Comparison of ENCODE assay signal across 12 cellular contexts in the genomic region with DNA sequence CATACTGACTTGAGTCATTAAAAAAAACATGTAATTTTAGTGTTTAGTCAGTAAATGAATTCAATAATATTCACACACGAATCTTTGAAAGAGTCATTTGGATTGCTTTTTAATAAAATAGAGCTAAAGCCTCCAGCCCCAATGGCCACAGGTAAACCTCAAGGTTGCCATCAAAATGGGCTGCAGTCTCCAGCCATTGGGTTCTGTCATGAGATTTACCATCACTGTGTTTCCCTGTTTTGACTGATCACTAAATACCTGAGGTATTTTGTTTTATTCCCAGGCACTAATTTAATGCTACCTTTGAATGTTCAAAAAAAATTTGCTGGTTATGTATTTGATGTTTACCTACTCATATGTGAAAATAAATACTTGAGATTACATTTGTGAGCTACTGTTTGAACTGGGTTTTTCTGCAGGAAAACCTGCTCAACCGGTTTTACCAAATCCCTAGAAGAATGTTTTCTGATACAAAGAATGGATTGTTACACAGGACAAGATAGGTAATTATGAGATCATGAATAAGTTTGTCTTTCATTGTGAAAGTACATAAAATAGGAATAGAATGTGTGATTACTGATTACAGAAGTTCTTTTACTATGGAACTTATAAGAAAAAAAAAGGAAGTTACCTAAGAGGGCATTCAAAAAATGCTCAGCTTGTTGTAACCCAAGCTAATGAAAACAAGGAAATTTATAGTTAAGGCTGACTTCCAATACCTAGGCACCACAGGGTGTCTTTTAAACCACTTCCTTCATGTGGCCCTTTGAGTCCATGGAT.
A peak's percentile ranks its signal among the peaks of the same experiment; 100 is the strongest.
DNase-seq lines count a peak whose midpoint lies in the region; ATAC-seq and TF ChIP-seq lines count a peak whose summit lies in the region.
"Had no signal": no experiment of that assay in that cellular context is flagged by ENCODE, and none has a peak within 500 bp of the region (broad histone marks: within the 10 kb centered on the region; RNA-seq: fewer than 3 reads in every experiment).

No MANE protein-coding gene starts in this region.

- intact Hi-C loops in colonic mucosa (cut with DNase I), result loop anchor here (10.0 kb wide), 1 partner anchor 391 kb away; the partner anchor contains the start of gene EFNB2
- intact Hi-C loops in activated CD8-positive, alpha-beta T cell treated with anti-CD3 and anti-CD28 coated beads for 36 hours (cut with micrococcal nuclease), result no loop called here

- peaks cover 8% of the 10 kb centered on the region for H3K9me3 Mint-ChIP-seq in osteocyte (ENCODE audit: unreplicated experiment)
- H3K9me3 Mint-ChIP-seq in activated CD8-positive, alpha-beta T cell treated with anti-CD3 and anti-CD28 coated beads for 36 hours, result no peaks in the 10 kb centered on the region
- H3K9me3 Mint-ChIP-seq: CD4-positive, alpha-beta T cell had no signal

- H3K9me3 ChIP-seq in HEK293 (ENCODE audit: control insufficient read depth, insufficient read depth, low read depth, low read length) (no peaks in the 10 kb centered on the region), colonic mucosa (no peaks in the 10 kb centered on the region)

- no peak for ATAC-seq in activated CD8-positive, alpha-beta T cell treated with anti-CD3 and anti-CD28 coated beads for 36 hours
- ATAC-seq in HG02938 (IDR thresholded peaks at IDR 0.05; ENCODE audit: unreplicated experiment), result no peak

- H3K4me3 Mint-ChIP-seq in osteocyte (ENCODE audit: unreplicated experiment), result no peak overlapping the region
- H3K4me3 Mint-ChIP-seq in activated CD8-positive, alpha-beta T cell treated with anti-CD3 and anti-CD28 coated beads for 36 hours, result no peak overlapping the region
- H3K4me3 Mint-ChIP-seq: brain; CD4-positive, alpha-beta T cell; neural progenitor cell had no signal

- no peak overlapping the region for H3K27ac ChIP-seq in HEK293 (ENCODE audit: extremely low read depth, low read depth, low read length)
- H3K27ac ChIP-seq in colonic mucosa, result peak overlapping the region; percentile 51
- H3K27ac ChIP-seq: neural progenitor cell had no signal

- no peaks in the 10 kb centered on the region for H3K36me3 ChIP-seq in HEK293 (ENCODE audit: control insufficient read depth in 2 of 2, insufficient read depth in 1 of 2, low read length in 2 of 2)
- H3K36me3 ChIP-seq in colonic mucosa, result no peaks in the 10 kb centered on the region
- H3K36me3 ChIP-seq: neural progenitor cell had no signal

- POLR2A ChIA-PET in HEK293 (lab: Yijun Ruan, JAX), result no interaction called here
- POLR2A ChIA-PET in activated CD8-positive, alpha-beta T cell treated with anti-CD3 and anti-CD28 coated beads for 36 hours (lab: Charles Lee), result no interaction called here

- no peak overlapping the region for H3K4me3 ChIP-seq in HEK293 (ENCODE audit: low read depth, low read length)
- H3K4me3 ChIP-seq in colonic mucosa, result no peak overlapping the region
- H3K4me3 ChIP-seq: neural progenitor cell had no signal

- H3K27ac Mint-ChIP-seq in osteocyte (ENCODE audit: unreplicated experiment), result peak overlapping the region; percentile 10
- no peak overlapping the region for H3K27ac Mint-ChIP-seq in activated CD8-positive, alpha-beta T cell treated with anti-CD3 and anti-CD28 coated beads for 36 hours
- H3K27ac Mint-ChIP-seq: brain; CD4-positive, alpha-beta T cell; neural progenitor cell had no signal

- no peak overlapping the region for H3K9ac ChIP-seq in colonic mucosa (ENCODE audit: low read depth in 2 of 2, low read length in 2 of 2)
- H3K9ac ChIP-seq: neural progenitor cell had no signal

- TF ChIP-seq CTCF in HEK293 (tag by site-specific recombination; IDR thresholded peaks at IDR 0.05), result no peak
- no peak for TF ChIP-seq CTCF in colonic mucosa (IDR thresholded peaks at IDR 0.05)
- TF ChIP-seq CTCF in osteocyte (IDR thresholded peaks at IDR 0.05), result no peak
- TF ChIP-seq CTCF in activated CD8-positive, alpha-beta T cell treated with anti-CD3 and anti-CD28 coated beads for 36 hours (IDR thresholded peaks at IDR 0.05), result no peak

- H3K27me3 ChIP-seq in colonic mucosa, result no peaks in the 10 kb centered on the region
- H3K27me3 ChIP-seq: neural progenitor cell had no signal

- H3K4me1 ChIP-seq in HEK293 (ENCODE audit: control insufficient read depth, insufficient read depth, low read length) (no peaks in the 10 kb centered on the region), colonic mucosa (no peaks in the 10 kb centered on the region)

- no peaks in the 10 kb centered on the region for H3K36me3 Mint-ChIP-seq in osteocyte (ENCODE audit: unreplicated experiment)
- no peaks in the 10 kb centered on the region for H3K36me3 Mint-ChIP-seq in activated CD8-positive, alpha-beta T cell treated with anti-CD3 and anti-CD28 coated beads for 36 hours (ENCODE audit: low read depth)
- H3K36me3 Mint-ChIP-seq: brain had no signal

- no peaks in the 10 kb centered on the region for H3K27me3 Mint-ChIP-seq in osteocyte (ENCODE audit: unreplicated experiment)
- peaks cover 3% of the 10 kb centered on the region for H3K27me3 Mint-ChIP-seq in activated CD8-positive, alpha-beta T cell treated with anti-CD3 and anti-CD28 coated beads for 36 hours
- H3K27me3 Mint-ChIP-seq: brain; CD4-positive, alpha-beta T cell had no signal

- CTCF ChIA-PET in HEK293 (lab: Yijun Ruan, JAX), result interaction anchor here (0.6 to 0.7 kb wide), 3 partner anchors 17 to 335 kb away, joined by 3 read pairs; no protein-coding TSS in a partner anchor
- CTCF ChIA-PET in activated CD8-positive, alpha-beta T cell treated with anti-CD3 and anti-CD28 coated beads for 36 hours (lab: Charles Lee), result no interaction called here

- peaks cover 35% of the 10 kb centered on the region for H3K4me1 Mint-ChIP-seq in osteocyte (ENCODE audit: unreplicated experiment)
- no peaks in the 10 kb centered on the region for H3K4me1 Mint-ChIP-seq in activated CD8-positive, alpha-beta T cell treated with anti-CD3 and anti-CD28 coated beads for 36 hours (ENCODE audit: low read depth)
- H3K4me1 Mint-ChIP-seq: brain had no signal

- DNase-seq in NCI-H2081 (lab: John Stamatoyannopoulos, UW) (peak; percentile 5 to 55), colonic mucosa (peak; percentile 66), osteocyte (ENCODE audit: extremely low spot score, unreplicated experiment) (no peak), Ammon's horn (ENCODE audit: low spot score) (no peak), SIG-M5 treated with dmso at 0.1 percent for 504 hours (lab: John Stamatoyannopoulos, UW; ENCODE audit: unreplicated experiment) (no peak)
- DNase-seq in activated CD8-positive, alpha-beta T cell treated with anti-CD3 and anti-CD28 coated beads for 36 hours, result no peak
- DNase-seq: CD4-positive, alpha-beta T cell; NCI-H1436 had no signal

TF ChIP-seq in HEK293, 187 proteins besides CTCF, POLR2A, EP300 and RAD21:
- TF ChIP-seq FEZF1 (tag by site-specific recombination; IDR thresholded peaks at IDR 0.05), result peak; percentile 25; the same call in 1 of the 2 replicates
- TF ChIP-seq PRDM6 (tag by site-specific recombination; IDR thresholded peaks at IDR 0.05), result no peak
- TF ChIP-seq ZNF335 (tag by site-specific recombination; conservative IDR thresholded peaks at IDR 0.05), result no peak

Comparison
In these comparisons a context has a peak if more than half of its experiments do, and no peak if none do; other contexts are left out.
1. DNase-seq: peak in NCI-H2081 (2 of 2) and colonic mucosa (single experiment); none in osteocyte (single experiment), Ammon's horn (single experiment), activated CD8-positive, alpha-beta T cell treated with anti-CD3 and anti-CD28 coated beads for 36 hours (single experiment) and SIG-M5 treated with dmso at 0.1 percent for 504 hours (single experiment).